ENCODE assay signal across 25 cellular contexts in the genomic region with DNA sequence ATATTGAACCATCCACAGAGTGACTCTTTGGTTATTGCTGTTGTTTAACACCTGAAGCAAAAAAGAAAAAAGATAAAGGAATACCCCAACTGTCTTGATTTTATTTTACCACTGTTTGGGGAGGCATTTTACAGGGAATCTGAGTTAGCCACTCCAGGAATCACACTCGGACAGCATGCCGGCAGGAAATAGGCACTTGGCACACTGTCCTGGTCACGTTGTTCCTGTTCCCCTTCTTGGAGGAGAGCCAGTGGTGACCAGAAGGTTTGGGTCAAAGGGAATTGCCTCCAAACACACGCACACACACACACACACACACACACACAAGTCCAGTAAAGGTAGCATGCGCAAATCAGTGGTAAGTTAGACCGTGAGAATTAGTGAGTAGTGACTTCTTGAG. TPM values are rescaled to one million over a fixed set of nuclear protein-coding genes. Genes with fewer than 3 reads are reported as not detected.
DNase-seq lines count a peak whose midpoint lies in the region; ATAC-seq and TF ChIP-seq lines count a peak whose summit lies in the region.
"Had no signal": no experiment of that assay in that cellular context is flagged by ENCODE, and none has a peak within 500 bp of the region (broad histone marks: within the 10 kb centered on the region; RNA-seq: fewer than 3 reads in every experiment).

No MANE protein-coding gene starts in this region.

- intact Hi-C loops in left ventricle myocardium inferior (cut with micrococcal nuclease) = no loop called here
- intact Hi-C loops in Right ventricle myocardium inferior (cut with DNase I) = no loop called here
- intact Hi-C loops in left ventricle myocardium superior (cut with micrococcal nuclease) = no loop called here

- H3K9me3 ChIP-seq in left ventricle myocardium inferior (replicated peaks) = peaks cover 4% of the 10 kb centered on the region
- H3K9me3 ChIP-seq: BE2C had no signal

- no peak overlapping the region for H3K4me3 ChIP-seq in left ventricle myocardium inferior
- H3K4me3 ChIP-seq: lung, spleen had no signal

- ATAC-seq in Right ventricle myocardium inferior = no peak
- no peak for ATAC-seq in left ventricle myocardium superior
- ATAC-seq: activated T-cell treated with anti-CD3 and anti-CD28 coated beads, Interleukin-2, amount 50 U/mL, for 72 hours had no signal

- no peaks in the 10 kb centered on the region for H3K36me3 ChIP-seq in left ventricle myocardium inferior
- H3K36me3 ChIP-seq: BE2C, spleen had no signal

- no peak overlapping the region for H3K27ac ChIP-seq in left ventricle myocardium inferior (replicated peaks)
- peak overlapping the region; percentile 52 for H3K27ac ChIP-seq in VCaP

- DNase-seq in left ventricle myocardium inferior (peak; percentile 20), Right ventricle myocardium inferior (ENCODE audit: missing footprints) (no peak), left ventricle myocardium superior (peak; percentile 31), NCI-H526 (lab: John Stamatoyannopoulos, UW) (no peak), NCI-H345 treated with DMSO at 0.1 percent for 48 hours (lab: John Stamatoyannopoulos, UW; ENCODE audit: unreplicated experiment) (no peak), HuH-7.5 (ENCODE audit: low spot score) (no peak)
- DNase-seq in activated CD4-positive, CD25-positive, alpha-beta regulatory T cell (lab: John Stamatoyannopoulos, UW) = no peak
- DNase-seq: activated B cell treated with CpG ODN at 0.5 μM for 24 hours; activated CD4-positive, alpha-beta T cell treated with anti-CD3 and anti-CD28 coated beads, Interleukin-2, amount 50 U/mL, for 4 hours; activated naive CD4-positive, alpha-beta T cell treated with anti-CD3 and anti-CD28 coated beads, Interleukin-2, amount 50 U/mL, for 16 hours; activated T-cell treated with anti-CD3 and anti-CD28 coated beads, Interleukin-2, amount 50 U/mL, for 72 hours; BE2C; CD8-positive, alpha-beta memory T cell; central memory CD4-positive, alpha-beta T cell; GDM1; H7; NCI-H1105; NCI-H2081 treated with DMSO at 0.1 percent for 48 hours; nephron progenitor cell; retina; spleen; SW 1271; trophoblast cell had no signal

- peaks cover 9% of the 10 kb centered on the region for H3K4me1 ChIP-seq in left ventricle myocardium inferior
- H3K4me1 ChIP-seq: BE2C had no signal

- H3K27me3 ChIP-seq in left ventricle myocardium inferior (ENCODE audit: low read depth) = no peaks in the 10 kb centered on the region
- H3K27me3 ChIP-seq: BE2C, spleen had no signal

- TF ChIP-seq CTCF in left ventricle myocardium inferior (IDR thresholded peaks at IDR 0.05; ENCODE audit: borderline replicate concordance) (no peak), VCaP (conservative IDR thresholded peaks at IDR 0.05) (no peak)

RNA-seq across cellular contexts. Expression of a gene that starts 13.8 kb away (rescaled TPM):
- 3.2 TPM for total RNA-seq in left ventricle myocardium inferior
- 0.92 TPM for total RNA-seq in Right ventricle myocardium inferior
- 0.52 TPM for total RNA-seq in left ventricle myocardium superior
- total RNA-seq: activated B cell treated with CpG ODN at 0.5 μM for 24 hours; activated T-cell treated with anti-CD3 and anti-CD28 coated beads, Interleukin-2, amount 50 U/mL, for 72 hours; CD8-positive, alpha-beta memory T cell had no signal

Comparison
In these comparisons a context has a peak if more than half of its experiments do, and no peak if none do; other contexts are left out.
1. DNase-seq: peak in left ventricle myocardium inferior (single experiment) and left ventricle myocardium superior (single experiment); none in Right ventricle myocardium inferior (single experiment), NCI-H526 (0 of 2), NCI-H345 treated with DMSO at 0.1 percent for 48 hours (single experiment), activated CD4-positive, CD25-positive, alpha-beta regulatory T cell (0 of 4) and HuH-7.5 (single experiment).